In genomic region chr5:1856596-1857255, GRCh38 we compare ENCODE assay signal across 22 cellular contexts. TPM values are rescaled to one million over a fixed set of nuclear protein-coding genes. Genes with fewer than 3 reads are reported as not detected.
A peak's percentile ranks its signal among the peaks of the same experiment; 100 is the strongest.
DNase-seq lines count a peak whose midpoint lies in the region; ATAC-seq, FAIRE-seq and TF ChIP-seq lines count a peak whose summit lies in the region.
"Had no signal": no experiment of that assay in that cellular context is flagged by ENCODE, and none has a peak within 500 bp of the region (broad histone marks: within the 10 kb centered on the region; RNA-seq: fewer than 3 reads in every experiment).

No MANE protein-coding gene starts in this region.

- no peaks in the 10 kb centered on the region for H3K27me3 ChIP-seq in right cardiac atrium (ENCODE audit: control insufficient read depth, insufficient read depth)
- H3K27me3 ChIP-seq in HepG2 (ENCODE audit: control insufficient read depth in 1 of 2, insufficient read depth in 2 of 2, low read length in 2 of 2), result peaks cover 1 to 46% of the 10 kb centered on the region in 2 experiments; a peak in 4 of 5 replicates
- no peaks in the 10 kb centered on the region for H3K27me3 ChIP-seq in testis
- peaks cover 60% of the 10 kb centered on the region for H3K27me3 ChIP-seq in gastroesophageal sphincter

- H3K4me3 ChIP-seq in right cardiac atrium (ENCODE audit: low read length) (no peak overlapping the region), astrocyte of the cerebellum (ENCODE audit: low read depth, low read length) (peak overlapping the region; percentile 14), HepG2 (replicated peaks in 1 of 3; ENCODE audit: insufficient read depth in 1 of 3, low read depth in 2 of 3, low read length in 3 of 3) (peak overlapping the region in 2 of 3 experiments; percentile 9 to 16; a peak in 1 of 6 replicates), testis (peak overlapping the region; percentile 36 to 48), gastroesophageal sphincter (peak overlapping the region in 1 of 2 donors; percentile 20)

- 80% methylated on average over 49 of the region's 49 CpGs for WGBS in right cardiac atrium
- 24% methylated on average over 17 of the region's 49 CpGs for WGBS in HepG2 (ENCODE audit: low lambda C conversion rate)
- WGBS in testis, 2 donors, result 49 to 50% methylated on average over 8 to 48 of the region's 49 CpGs
- no CpG with 5 or more reads among the region's 49 CpGs for WGBS in gastroesophageal sphincter (ENCODE audit: low coverage in 1 of 2), 2 donors

- no peak for TF ChIP-seq RAD21 in HepG2 (CRISPR knock-in tag; IDR thresholded peaks at IDR 0.05)

- in situ Hi-C loops in astrocyte of the cerebellum (cut with HindIII; ENCODE audit: low sequenced_read_pairs) (no loop called here), HepG2 (cut with HindIII; ENCODE audit: extremely low pct_ligation_motif_present, low pct_unique_long_range_greater_than_20kb) (no loop called here)

- no peak overlapping the region for H2AFZ ChIP-seq in HepG2 (ENCODE audit: low read length)

- 0 out of 2 replicates have a peak overlapping the region, but pooled peaks have one; percentile 18 for H3K4me2 ChIP-seq in HepG2 (ENCODE audit: low read depth, low read length)
- H3K4me2 ChIP-seq: KMS-11 had no signal

- TF ChIP-seq CTCF in astrocyte of the cerebellum (IDR thresholded peaks at IDR 0.05; ENCODE audit: low read depth, low read length, missing control alignments), result no peak
- TF ChIP-seq CTCF in HepG2 (CRISPR knock-in tag; IDR thresholded peaks at IDR 0.05), result 0 out of 2 replicates have a peak, but pooled peaks have one; percentile 12
- no peak for TF ChIP-seq CTCF in testis (IDR thresholded peaks at IDR 0.05)
- TF ChIP-seq CTCF in gastroesophageal sphincter (IDR thresholded peaks at IDR 0.05), result no peak

- no peak overlapping the region for H3K27ac ChIP-seq in right cardiac atrium (ENCODE audit: low read length)
- H3K27ac ChIP-seq in HepG2 (ENCODE audit: extremely low read length, insufficient read depth, low read length), result no peak overlapping the region
- H3K27ac ChIP-seq in testis, result peak overlapping the region; percentile 15 to 41
- H3K27ac ChIP-seq in gastroesophageal sphincter, result no peak overlapping the region
- H3K27ac ChIP-seq: KMS-11 had no signal

- TF ChIP-seq POLR2A in HepG2 (IDR thresholded peaks at IDR 0.05; ENCODE audit: insufficient read depth in 1 of 2, low read depth in 2 of 2, low read length in 2 of 2), result no peak
- no peak for TF ChIP-seq POLR2A in testis (IDR thresholded peaks at IDR 0.05)
- TF ChIP-seq POLR2A in gastroesophageal sphincter (IDR thresholded peaks at IDR 0.05), result no peak

- CTCF ChIA-PET in HepG2 (lab: Yijun Ruan, JAX; ENCODE audit: low intra/inter-chr PET ratio, low total read pairs), result no interaction called here

- H3K36me3 ChIP-seq in HepG2 (replicated peaks in 1 of 2; ENCODE audit: control insufficient read depth in 1 of 2, insufficient read depth in 2 of 2, low read length in 2 of 2) (no peaks in the 10 kb centered on the region), testis (ENCODE audit: low read depth, missing control alignments) (no peaks in the 10 kb centered on the region), gastroesophageal sphincter (no peaks in the 10 kb centered on the region)
- H3K36me3 ChIP-seq: BE2C had no signal

- no TSS peak for BruUV-seq in HepG2 (replicated peaks; lab: Mats Ljungman, UMichigan)

- H3K9me3 ChIP-seq in right cardiac atrium (ENCODE audit: control insufficient read depth, low read length) (no peaks in the 10 kb centered on the region), HepG2 (ENCODE audit: low read length) (no peaks in the 10 kb centered on the region), testis (no peaks in the 10 kb centered on the region), gastroesophageal sphincter (no peaks in the 10 kb centered on the region)
- H3K9me3 ChIP-seq: BE2C had no signal

- TF ChIP-seq EP300 in HepG2 (IDR thresholded peaks at IDR 0.05; ENCODE audit: low read depth in 2 of 2, low read length in 2 of 2) (no peak), HepG2 (CRISPR knock-in tag; IDR thresholded peaks at IDR 0.05; ENCODE audit: borderline replicate concordance) (no peak), gastroesophageal sphincter (IDR thresholded peaks at IDR 0.05) (no peak)

- H4K20me1 ChIP-seq in HepG2 (ENCODE audit: insufficient read depth, low read length), result no peaks in the 10 kb centered on the region

- DNase-seq in right cardiac atrium (peak in 2 of 3 donors; percentile 13 to 50), left ventricle myocardium superior (no peak), astrocyte of the cerebellum (ENCODE audit: low read depth) (no peak), HepG2 (ENCODE audit: low spot score) (no peak), testis (no peak), hypothalamus (lab: John Stamatoyannopoulos, UW) (no peak), NCI-H345 treated with DMSO at 0.1 percent for 48 hours (lab: John Stamatoyannopoulos, UW; ENCODE audit: unreplicated experiment) (no peak)
- DNase-seq: 8988T; BE2C; CD4-positive, CD25-positive, alpha-beta regulatory T cell; HCEC 1CT; NCI-H1105; NCI-H146; NCI-H2029; NCI-H2227 treated with DMSO at 0.1 percent for 48 hours; NCI-H510A treated with DMSO at 0.1 percent for 48 hours; NCI-H774 had no signal

- ATAC-seq in right cardiac atrium (peak in 1 of 2 donors; percentile 27), left ventricle myocardium superior (no peak), HepG2 (no peak), gastroesophageal sphincter (no peak)
- ATAC-seq: Panc1 had no signal

- no peak for FAIRE-seq in HepG2 (lab: Jason Lieb, UNC)
- FAIRE-seq: GM19239 had no signal

- H3K4me1 ChIP-seq in right cardiac atrium (ENCODE audit: control insufficient read depth, insufficient read depth, low read length), result no peaks in the 10 kb centered on the region
- H3K4me1 ChIP-seq in HepG2 (ENCODE audit: insufficient read depth, low read length), result no peaks in the 10 kb centered on the region; the same call in 1 of the 2 replicates
- no peaks in the 10 kb centered on the region for H3K4me1 ChIP-seq in testis
- no peaks in the 10 kb centered on the region for H3K4me1 ChIP-seq in gastroesophageal sphincter
- H3K4me1 ChIP-seq: BE2C had no signal

- H3K79me2 ChIP-seq in HepG2 (ENCODE audit: insufficient read depth, low read length), result no peaks in the 10 kb centered on the region

- H3K9ac ChIP-seq in HepG2 (ENCODE audit: insufficient read depth, low read depth, low read length), result no peak overlapping the region
- H3K9ac ChIP-seq: KMS-11 had no signal

- intact Hi-C loops in right cardiac atrium (cut with DNase I), result no loop called here
- intact Hi-C loops in left ventricle myocardium superior (cut with micrococcal nuclease), result no loop called here
- intact Hi-C loops in HepG2 (cut with micrococcal nuclease; ENCODE audit: unreplicated experiment), result no loop called here
- intact Hi-C loops in testis (cut with DNase I; ENCODE audit: low total_unique reads), result no loop called here

- POLR2A ChIA-PET in HepG2 (lab: Yijun Ruan, JAX), result no interaction called here

RNA-seq across cellular contexts. Expression of gene IRX4, which starts 26.0 kb away (rescaled TPM):
- under 1 TPM in 1 of 4 donors, not detected in 3; 0.21 TPM for total RNA-seq in right cardiac atrium
- polyA plus RNA-seq in right cardiac atrium, result not detected
- 19.6 TPM for total RNA-seq in left ventricle myocardium superior
- total RNA-seq in HepG2 (2016; rRNA removed; fragmentation: Illumina TruSeq; extraction: Trizol), result not detected in 2 replicates
- not detected in 2 replicates for total RNA-seq in HepG2 (2016; cell fraction: cytosol; rRNA removed; fragmentation: Illumina TruSeq; extraction: Trizol; ENCODE audit: low read depth)
- total RNA-seq in HepG2 (2016; cell fraction: insoluble cytoplasmic fraction; rRNA removed; fragmentation: Illumina TruSeq; extraction: Trizol), result not detected in 2 replicates
- not detected in 2 replicates for total RNA-seq in HepG2 (2016; cell fraction: membrane; rRNA removed; fragmentation: Illumina TruSeq; extraction: Trizol)
- not detected in 2 replicates for total RNA-seq in HepG2 (2016; cell fraction: nucleus; rRNA removed; fragmentation: Illumina TruSeq; extraction: Trizol)
- polyA plus RNA-seq in HepG2 (2011; rRNA removed), result not detected in 2 replicates
- not detected in 2 replicates for polyA plus RNA-seq in HepG2 (2011; cell fraction: cytosol; rRNA removed)
- polyA plus RNA-seq in HepG2 (2011; cell fraction: nucleus; rRNA removed), result not detected in 2 replicates
- polyA plus RNA-seq in HepG2 (2012), result not detected in 2 replicates
- not detected in 2 replicates for polyA plus RNA-seq in HepG2 (2016; cell fraction: cytosol; fragmentation: Illumina TruSeq; extraction: Trizol; ENCODE audit: low read depth)
- polyA plus RNA-seq in HepG2 (2016; cell fraction: insoluble cytoplasmic fraction; fragmentation: Illumina TruSeq; extraction: Trizol; ENCODE audit: low read depth), result not detected in 2 replicates
- not detected in 2 replicates for polyA plus RNA-seq in HepG2 (2016; cell fraction: membrane; fragmentation: Illumina TruSeq; extraction: Trizol; ENCODE audit: low read depth)
- polyA plus RNA-seq in HepG2 (2016; cell fraction: nucleus; fragmentation: Illumina TruSeq; extraction: Trizol; ENCODE audit: insufficient read depth, low read depth), result not detected in 2 replicates
- polyA minus RNA-seq in HepG2 (2011; rRNA and poly(A)+ RNA removed; ENCODE audit: low replicate concordance), result 0.09 TPM in 1 of 2 replicates, not detected in the other
- not detected in 2 replicates for polyA minus RNA-seq in HepG2 (2011; cell fraction: cytosol; rRNA and poly(A)+ RNA removed)
- polyA minus RNA-seq in HepG2 (2011; cell fraction: nucleus; rRNA and poly(A)+ RNA removed), result not detected in 2 replicates
- 1 to 10 TPM; 2.0 to 2.7 TPM for total RNA-seq in testis
- 0.32 TPM for polyA plus RNA-seq in testis (ENCODE audit: insufficient read depth, low read depth, low replicate concordance)
- total RNA-seq in gastroesophageal sphincter, result under 1 TPM in 1 of 4 donors, not detected in 3; 0.96 TPM
- total RNA-seq: CD4-positive, CD25-positive, alpha-beta regulatory T cell; HT1080 had no signal
- polyA plus RNA-seq: CD4-positive, CD25-positive, alpha-beta regulatory T cell had no signal

RNA-seq across cellular contexts. Expression of gene NDUFS6, which starts 55.5 kb away (rescaled TPM):
- total RNA-seq in right cardiac atrium (10 to 100 TPM; 64.1 to 90.1 (median 76.8) TPM), left ventricle myocardium superior (128 TPM), HepG2 (2016; rRNA removed; fragmentation: Illumina TruSeq; extraction: Trizol) (50.4 and 63.7 TPM in 2 replicates), testis (10 to 100 TPM; 54.9 to 58.7 TPM), gastroesophageal sphincter (10 to 100 TPM; 44.6 to 82.9 (median 51.6) TPM)
- polyA plus RNA-seq in right cardiac atrium (216 TPM), HepG2 (2011; rRNA removed) (22.2 and 23.7 TPM in 2 replicates), testis (ENCODE audit: insufficient read depth, low read depth, low replicate concordance) (59.3 TPM)
- 15.2 and 15.4 TPM in 2 replicates for total RNA-seq in HepG2 (2016; cell fraction: cytosol; rRNA removed; fragmentation: Illumina TruSeq; extraction: Trizol; ENCODE audit: low read depth)
- 53.0 and 63.5 TPM in 2 replicates for total RNA-seq in HepG2 (2016; cell fraction: insoluble cytoplasmic fraction; rRNA removed; fragmentation: Illumina TruSeq; extraction: Trizol)
- total RNA-seq in HepG2 (2016; cell fraction: membrane; rRNA removed; fragmentation: Illumina TruSeq; extraction: Trizol), result 25.8 and 27.4 TPM in 2 replicates
- 17.5 and 20.2 TPM in 2 replicates for total RNA-seq in HepG2 (2016; cell fraction: nucleus; rRNA removed; fragmentation: Illumina TruSeq; extraction: Trizol)
- polyA plus RNA-seq in HepG2 (2011; cell fraction: cytosol; rRNA removed), result 72.6 and 97.8 TPM in 2 replicates
- polyA plus RNA-seq in HepG2 (2011; cell fraction: nucleus; rRNA removed), result 21.7 and 33.4 TPM in 2 replicates
- polyA plus RNA-seq in HepG2 (2012), result 46.4 and 50.3 TPM in 2 replicates
- 27.6 and 35.6 TPM in 2 replicates for polyA plus RNA-seq in HepG2 (2016; cell fraction: cytosol; fragmentation: Illumina TruSeq; extraction: Trizol; ENCODE audit: low read depth)
- polyA plus RNA-seq in HepG2 (2016; cell fraction: insoluble cytoplasmic fraction; fragmentation: Illumina TruSeq; extraction: Trizol; ENCODE audit: low read depth), result 110 and 131 TPM in 2 replicates
- 36.7 and 40.8 TPM in 2 replicates for polyA plus RNA-seq in HepG2 (2016; cell fraction: membrane; fragmentation: Illumina TruSeq; extraction: Trizol; ENCODE audit: low read depth)
- 54.4 and 56.6 TPM in 2 replicates for polyA plus RNA-seq in HepG2 (2016; cell fraction: nucleus; fragmentation: Illumina TruSeq; extraction: Trizol; ENCODE audit: insufficient read depth, low read depth)
- polyA minus RNA-seq in HepG2 (2011; rRNA and poly(A)+ RNA removed; ENCODE audit: low replicate concordance), result 9.7 and 41.7 TPM in 2 replicates
- 11.4 and 22.6 TPM in 2 replicates for polyA minus RNA-seq in HepG2 (2011; cell fraction: cytosol; rRNA and poly(A)+ RNA removed)
- 8.5 and 11.5 TPM in 2 replicates for polyA minus RNA-seq in HepG2 (2011; cell fraction: nucleus; rRNA and poly(A)+ RNA removed)

RNA-seq across cellular contexts. Expression of gene MRPL36, which starts 57.1 kb away (rescaled TPM):
- total RNA-seq in right cardiac atrium (10 to 100 TPM; 40.8 to 51.3 (median 48.1) TPM), left ventricle myocardium superior (66.7 TPM), HepG2 (2016; rRNA removed; fragmentation: Illumina TruSeq; extraction: Trizol) (113 and 135 TPM in 2 replicates), testis (100 to 1,000 TPM in 1 of 2 donors, 10 to 100 TPM in 1; 60.8 to 101 TPM), gastroesophageal sphincter (10 to 100 TPM; 37.7 to 63.4 (median 46.7) TPM)
- polyA plus RNA-seq in right cardiac atrium (104 TPM), HepG2 (2011; rRNA removed) (70.5 and 71.3 TPM in 2 replicates), testis (ENCODE audit: insufficient read depth, low read depth, low replicate concordance) (164 TPM)
- total RNA-seq in HepG2 (2016; cell fraction: cytosol; rRNA removed; fragmentation: Illumina TruSeq; extraction: Trizol; ENCODE audit: low read depth), result 108 and 113 TPM in 2 replicates
- 108 and 154 TPM in 2 replicates for total RNA-seq in HepG2 (2016; cell fraction: insoluble cytoplasmic fraction; rRNA removed; fragmentation: Illumina TruSeq; extraction: Trizol)
- total RNA-seq in HepG2 (2016; cell fraction: membrane; rRNA removed; fragmentation: Illumina TruSeq; extraction: Trizol), result 76.0 and 81.1 TPM in 2 replicates
- 37.1 and 47.0 TPM in 2 replicates for total RNA-seq in HepG2 (2016; cell fraction: nucleus; rRNA removed; fragmentation: Illumina TruSeq; extraction: Trizol)
- polyA plus RNA-seq in HepG2 (2011; cell fraction: cytosol; rRNA removed), result 65.9 and 74.3 TPM in 2 replicates
- polyA plus RNA-seq in HepG2 (2011; cell fraction: nucleus; rRNA removed), result 25.2 and 29.0 TPM in 2 replicates
- polyA plus RNA-seq in HepG2 (2012), result 59.1 and 65.6 TPM in 2 replicates
- 88.2 and 98.8 TPM in 2 replicates for polyA plus RNA-seq in HepG2 (2016; cell fraction: cytosol; fragmentation: Illumina TruSeq; extraction: Trizol; ENCODE audit: low read depth)
- 150 and 160 TPM in 2 replicates for polyA plus RNA-seq in HepG2 (2016; cell fraction: insoluble cytoplasmic fraction; fragmentation: Illumina TruSeq; extraction: Trizol; ENCODE audit: low read depth)
- polyA plus RNA-seq in HepG2 (2016; cell fraction: membrane; fragmentation: Illumina TruSeq; extraction: Trizol; ENCODE audit: low read depth), result 60.1 and 66.8 TPM in 2 replicates
- 65.9 and 77.9 TPM in 2 replicates for polyA plus RNA-seq in HepG2 (2016; cell fraction: nucleus; fragmentation: Illumina TruSeq; extraction: Trizol; ENCODE audit: insufficient read depth, low read depth)
- 30.3 and 163 TPM in 2 replicates for polyA minus RNA-seq in HepG2 (2011; rRNA and poly(A)+ RNA removed; ENCODE audit: low replicate concordance)
- 21.5 and 22.2 TPM in 2 replicates for polyA minus RNA-seq in HepG2 (2011; cell fraction: cytosol; rRNA and poly(A)+ RNA removed)
- polyA minus RNA-seq in HepG2 (2011; cell fraction: nucleus; rRNA and poly(A)+ RNA removed), result 21.4 and 25.5 TPM in 2 replicates

Comparison
In these comparisons a context has a peak if more than half of its experiments do, and no peak if none do; other contexts are left out.
1. DNase-seq: peak in right cardiac atrium (2 of 3); none in left ventricle myocardium superior (single experiment), astrocyte of the cerebellum (single experiment), HepG2 (single experiment), testis (single experiment), hypothalamus (0 of 51) and NCI-H345 treated with DMSO at 0.1 percent for 48 hours (single experiment).
2. H3K27ac ChIP-seq: peak in testis (2 of 2); none in right cardiac atrium (single experiment), HepG2 (single experiment) and gastroesophageal sphincter (0 of 4).